8 cellular contexts compared by ENCODE assay signal in the genomic region with DNA sequence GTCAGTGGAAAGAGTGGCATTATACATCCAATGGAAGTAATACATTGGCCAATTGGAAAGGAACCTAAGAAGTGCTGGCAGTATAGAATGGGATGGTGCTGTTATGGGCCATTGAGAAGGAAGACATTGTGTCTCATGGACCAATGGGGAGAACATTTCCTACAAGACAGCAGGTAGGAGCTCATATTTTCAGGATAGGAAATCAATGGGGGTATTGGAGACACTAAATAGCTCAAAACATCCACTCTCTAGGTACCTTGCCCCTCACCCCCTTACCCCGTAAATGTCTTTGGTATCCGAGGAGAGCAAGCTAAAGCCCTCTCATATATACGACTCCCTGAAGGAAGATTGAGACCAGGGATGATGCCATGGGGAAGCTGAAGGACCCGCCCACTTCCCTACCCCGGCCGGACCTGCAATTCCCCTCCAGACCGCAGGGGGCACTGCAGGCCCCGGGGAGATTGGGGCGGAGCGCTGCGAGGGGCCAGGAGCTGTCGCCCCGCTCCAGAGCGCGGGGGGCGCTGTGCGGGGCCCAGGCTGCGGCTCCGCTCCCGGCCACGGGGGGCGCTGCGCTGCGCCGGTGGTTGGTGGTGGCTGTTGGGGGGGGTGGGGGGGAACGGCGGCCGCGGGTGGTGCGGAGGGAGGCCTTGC. TPM values are rescaled to one million over a fixed set of nuclear protein-coding genes. Genes with fewer than 3 reads are reported as not detected.
DNase-seq lines count a peak whose midpoint lies in the region; ATAC-seq and TF ChIP-seq lines count a peak whose summit lies in the region.

A gene with protein sequence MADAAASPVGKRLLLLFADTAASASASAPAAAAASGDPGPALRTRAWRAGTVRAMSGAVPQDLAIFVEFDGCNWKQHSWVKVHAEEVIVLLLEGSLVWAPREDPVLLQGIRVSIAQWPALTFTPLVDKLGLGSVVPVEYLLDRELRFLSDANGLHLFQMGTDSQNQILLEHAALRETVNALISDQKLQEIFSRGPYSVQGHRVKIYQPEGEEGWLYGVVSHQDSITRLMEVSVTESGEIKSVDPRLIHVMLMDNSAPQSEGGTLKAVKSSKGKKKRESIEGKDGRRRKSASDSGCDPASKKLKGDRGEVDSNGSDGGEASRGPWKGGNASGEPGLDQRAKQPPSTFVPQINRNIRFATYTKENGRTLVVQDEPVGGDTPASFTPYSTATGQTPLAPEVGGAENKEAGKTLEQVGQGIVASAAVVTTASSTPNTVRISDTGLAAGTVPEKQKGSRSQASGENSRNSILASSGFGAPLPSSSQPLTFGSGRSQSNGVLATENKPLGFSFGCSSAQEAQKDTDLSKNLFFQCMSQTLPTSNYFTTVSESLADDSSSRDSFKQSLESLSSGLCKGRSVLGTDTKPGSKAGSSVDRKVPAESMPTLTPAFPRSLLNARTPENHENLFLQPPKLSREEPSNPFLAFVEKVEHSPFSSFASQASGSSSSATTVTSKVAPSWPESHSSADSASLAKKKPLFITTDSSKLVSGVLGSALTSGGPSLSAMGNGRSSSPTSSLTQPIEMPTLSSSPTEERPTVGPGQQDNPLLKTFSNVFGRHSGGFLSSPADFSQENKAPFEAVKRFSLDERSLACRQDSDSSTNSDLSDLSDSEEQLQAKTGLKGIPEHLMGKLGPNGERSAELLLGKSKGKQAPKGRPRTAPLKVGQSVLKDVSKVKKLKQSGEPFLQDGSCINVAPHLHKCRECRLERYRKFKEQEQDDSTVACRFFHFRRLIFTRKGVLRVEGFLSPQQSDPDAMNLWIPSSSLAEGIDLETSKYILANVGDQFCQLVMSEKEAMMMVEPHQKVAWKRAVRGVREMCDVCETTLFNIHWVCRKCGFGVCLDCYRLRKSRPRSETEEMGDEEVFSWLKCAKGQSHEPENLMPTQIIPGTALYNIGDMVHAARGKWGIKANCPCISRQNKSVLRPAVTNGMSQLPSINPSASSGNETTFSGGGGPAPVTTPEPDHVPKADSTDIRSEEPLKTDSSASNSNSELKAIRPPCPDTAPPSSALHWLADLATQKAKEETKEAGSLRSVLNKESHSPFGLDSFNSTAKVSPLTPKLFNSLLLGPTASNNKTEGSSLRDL (N-terminal part only) (plus strand): TSS at position 615 of the 651 bp plus-strand sequence. CDS start 111 bp downstream, outside the sequence.

- peaks cover 24% of the 10 kb centered on the region for H3K4me1 Mint-ChIP-seq in GM23338
- H3K4me1 Mint-ChIP-seq in neural progenitor cell: peaks cover 25% of the 10 kb centered on the region

- TF ChIP-seq CTCF in GM23338 (conservative IDR thresholded peaks at IDR 0.05; ENCODE audit: low read depth in 2 of 2): peak; percentile 85 to 96
- TF ChIP-seq CTCF in LNCaP clone FGC (IDR thresholded peaks at IDR 0.05; ENCODE audit: control insufficient read depth, extremely low read depth, insufficient read depth): peak; percentile 100
- TF ChIP-seq CTCF in foreskin fibroblast (IDR thresholded peaks at IDR 0.05; ENCODE audit: low read depth, low read length): peak; percentile 99
- peak; percentile 93 for TF ChIP-seq CTCF in neural progenitor cell (IDR thresholded peaks at IDR 0.05)

- H3K4me3 ChIP-seq in GM23338: peak within 1 kb of the TSS; percentile 94
- H3K4me3 ChIP-seq in LNCaP clone FGC (ENCODE audit: low read depth, low read length): peak within 1 kb of the TSS; percentile 92
- H3K4me3 ChIP-seq in foreskin fibroblast (ENCODE audit: low read depth in 1 of 2, low read length in 2 of 2): peak within 1 kb of the TSS; percentile 68 to 82
- peak within 1 kb of the TSS; percentile 100 for H3K4me3 ChIP-seq in neural progenitor cell
- H3K4me3 ChIP-seq in stomach smooth muscle (ENCODE audit: low read length in 2 of 2): peak within 1 kb of the TSS; percentile 81 to 92

- no peaks in the 10 kb centered on the region; the same call in 1 of the 2 replicates for H3K9me2 ChIP-seq in GM23338 (ENCODE audit: insufficient read depth)

- peak; percentile 63 for ATAC-seq in GM23338

- H3F3A ChIP-seq in GM23338 (replicated peaks; ENCODE audit: low read depth): no peaks in the 10 kb centered on the region; the same call in 1 of the 2 replicates
- H3F3A ChIP-seq in neural progenitor cell (ENCODE audit: low read depth): peaks cover 53% of the 10 kb centered on the region

- peaks cover 39% of the 10 kb centered on the region for H3K36me3 Mint-ChIP-seq in GM23338 (ENCODE audit: low read depth)
- H3K36me3 Mint-ChIP-seq in neural progenitor cell: peaks cover 36% of the 10 kb centered on the region

- H3K4me2 ChIP-seq in GM23338: peak within 1 kb of the TSS; percentile 85
- H3K4me2 ChIP-seq in neural progenitor cell: peak within 1 kb of the TSS; percentile 96

- H3K9me3 Mint-ChIP-seq in GM23338 (no peaks in the 10 kb centered on the region; the same call in 2 of the 3 replicates), neural progenitor cell (peaks cover 9% of the 10 kb centered on the region)

- H3K9me3 ChIP-seq in neural progenitor cell (ENCODE audit: low read depth) (no peaks in the 10 kb centered on the region), stomach smooth muscle (ENCODE audit: control insufficient read depth in 2 of 2, low read length in 2 of 2) (peaks cover 3% of the 10 kb centered on the region in 2 donors)

- peaks cover under 1% of the 10 kb centered on the region; the same call in 1 of the 2 replicates for H3K36me3 ChIP-seq in GM23338 (ENCODE audit: insufficient read depth)
- H3K36me3 ChIP-seq in neural progenitor cell: no peaks in the 10 kb centered on the region
- peaks cover 15 to 24% of the 10 kb centered on the region in 2 donors for H3K36me3 ChIP-seq in stomach smooth muscle (ENCODE audit: control insufficient read depth in 2 of 2, insufficient read depth in 2 of 2, low read length in 2 of 2)

- H3K27ac ChIP-seq in GM23338 (ENCODE audit: low read depth) (peak within 1 kb of the TSS; percentile 97), neural progenitor cell (peak within 1 kb of the TSS; percentile 84), stomach smooth muscle (ENCODE audit: low read length) (peak within 1 kb of the TSS; percentile 84)

- H3K27me3 Mint-ChIP-seq in GM23338 (ENCODE audit: insufficient read depth, low read depth, poor library complexity) (peaks cover 12% of the 10 kb centered on the region), neural progenitor cell (ENCODE audit: insufficient read depth, low read depth) (peaks cover 6% of the 10 kb centered on the region)

- H3K79me2 ChIP-seq in GM23338 (replicated peaks; ENCODE audit: insufficient read depth) (peaks cover 39% of the 10 kb centered on the region), neural progenitor cell (ENCODE audit: low read depth) (peaks cover 46% of the 10 kb centered on the region)

- H3K9ac ChIP-seq in neural progenitor cell: peak within 1 kb of the TSS; percentile 91
- peak within 1 kb of the TSS; percentile 87 to 90 for H3K9ac ChIP-seq in stomach smooth muscle (ENCODE audit: low read length in 2 of 2)

- H4K20me1 ChIP-seq in GM23338 (replicated peaks; ENCODE audit: insufficient read depth) (0 out of 2 replicates have a peak, but pooled peaks cover 7% of the 10 kb centered on the region), neural progenitor cell (ENCODE audit: low read depth) (peaks cover 38% of the 10 kb centered on the region)

- peak within 1 kb of the TSS; percentile 93 for H3K27ac Mint-ChIP-seq in GM23338
- H3K27ac Mint-ChIP-seq in neural progenitor cell: peak within 1 kb of the TSS; percentile 95

- peak; percentile 79 for DNase-seq in EH (ENCODE audit: low read depth)
- peak; percentile 84 for DNase-seq in GM23338 (ENCODE audit: low spot score)
- peak; percentile 40 for DNase-seq in LNCaP clone FGC (ENCODE audit: low read depth)
- DNase-seq in SHP77 treated with DMSO at 0.1 percent for 48 hours (lab: John Stamatoyannopoulos, UW): peak; percentile 33
- DNase-seq in activated gamma-delta T cell (lab: John Stamatoyannopoulos, UW): peak; percentile 88
- peak; percentile 78 to 92 for DNase-seq in foreskin fibroblast
- DNase-seq in neural progenitor cell (ENCODE audit: low spot score): peak; percentile 93

- H3K4me1 ChIP-seq in GM23338 (ENCODE audit: insufficient read depth): peaks cover 11% of the 10 kb centered on the region; the same call in 1 of the 2 replicates
- peaks cover 16% of the 10 kb centered on the region for H3K4me1 ChIP-seq in neural progenitor cell
- peaks cover 12% of the 10 kb centered on the region for H3K4me1 ChIP-seq in stomach smooth muscle (ENCODE audit: control insufficient read depth, insufficient read depth, low read length)

- H2AFZ ChIP-seq in GM23338: peak within 1 kb of the TSS; percentile 64
- no peak within 1 kb of the TSS for H2AFZ ChIP-seq in neural progenitor cell (replicated peaks)

- H3K4me3 Mint-ChIP-seq in GM23338: peak within 1 kb of the TSS; percentile 91
- H3K4me3 Mint-ChIP-seq in neural progenitor cell: peak within 1 kb of the TSS; percentile 97

- no peaks in the 10 kb centered on the region for H3K27me3 ChIP-seq in GM23338 (ENCODE audit: insufficient read depth)
- H3K27me3 ChIP-seq in neural progenitor cell: no peaks in the 10 kb centered on the region
- H3K27me3 ChIP-seq in stomach smooth muscle (ENCODE audit: control insufficient read depth in 1 of 2, insufficient read depth in 2 of 2, low read length in 2 of 2): no peaks in the 10 kb centered on the region

RNA-seq across cellular contexts. Expression of the gene that starts here (rescaled TPM):
- 86.6 and 90.3 TPM in 2 replicates for total RNA-seq in GM23338 (2014; rRNA removed; shearing (Covaris generic))
- polyA plus RNA-seq in GM23338 (2016; fragmentation: Nextera tagmentation; extraction: Ambion mirVana): 25.8 TPM in 2 replicates
- 130 and 136 TPM in 2 replicates for total RNA-seq in neural progenitor cell (ENCODE audit: low replicate concordance)

Comparison
In these comparisons a context has a peak if more than half of its experiments do, and no peak if none do; other contexts are left out.
1. Peak in every context shown above with its lines: DNase-seq, ATAC-seq, H3K4me3 ChIP-seq and H3K27ac ChIP-seq.
2. DNase-seq: peak in every context shown above with its lines; median percentile 93 in neural progenitor cell; 88 in activated gamma-delta T cell; 85 in foreskin fibroblast; 84 in GM23338; 79 in EH; 40 in LNCaP clone FGC; 33 in SHP77 treated with DMSO at 0.1 percent for 48 hours.